In genomic region chr2:48420512-48421197, GRCh38 we compare ENCODE assay signal across 8 cellular contexts. TPM values are rescaled to one million over a fixed set of nuclear protein-coding genes. Genes with fewer than 3 reads are reported as not detected.
A peak's percentile ranks its signal among the peaks of the same experiment; 100 is the strongest.
DNase-seq lines count a peak whose midpoint lies in the region; ATAC-seq and TF ChIP-seq lines count a peak whose summit lies in the region.

No MANE protein-coding gene starts in this region.

- intact Hi-C loops in lower leg skin (cut with DNase I; ENCODE audit: low total_unique reads), result no loop called here

- DNase-seq in CD1c-positive myeloid dendritic cell (ENCODE audit: extremely low spot score), result peak; percentile 94
- peak; percentile 80 for DNase-seq in NCI-H774 (lab: John Stamatoyannopoulos, UW)
- peak; percentile 93 to 97 for DNase-seq in activated CD4-positive, alpha-beta T cell treated with anti-CD3 and anti-CD28 coated beads, Interleukin-2, amount 50 U/mL, for 4 hours
- peak; percentile 90 for DNase-seq in dermis blood vessel endothelial cell
- DNase-seq in lower leg skin (ENCODE audit: low spot score in 2 of 2), result peak; percentile 87 to 98
- peak; percentile 92 to 95 (median 93) for DNase-seq in stimulated activated CD4-positive, alpha-beta T cell treated with anti-CD3 and anti-CD28 coated beads, TNF-alpha, amount 100 ng/mL, for 24 hours (ENCODE audit: low read depth in 3 of 3)

- ATAC-seq in GM19455 (IDR thresholded peaks at IDR 0.05; ENCODE audit: unreplicated experiment) (peak; percentile 82), HG03571 (IDR thresholded peaks at IDR 0.05; ENCODE audit: unreplicated experiment) (peak; percentile 60)

- WGBS in lower leg skin, 2 donors, result 0 to 5% methylated on average over 16 to 17 of the region's 17 CpGs

- no peak for TF ChIP-seq POLR2A in lower leg skin (IDR thresholded peaks at IDR 0.05)

- TF ChIP-seq CTCF in lower leg skin (IDR thresholded peaks at IDR 0.05), result peak in 1 of 3 donors; percentile 88

- H3K4me3 ChIP-seq in lower leg skin (ENCODE audit: low read depth, poor library complexity, severe bottlenecking), result no peak overlapping the region

RNA-seq across cellular contexts. Expression of gene PPP1R21, which starts 19.9 kb away (rescaled TPM):
- total RNA-seq in dermis blood vessel endothelial cell (21.4 and 26.3 TPM in 2 replicates), lower leg skin (10 to 100 TPM; 15.8 to 29.5 (median 21.3) TPM)
